In genomic region chr16:78122774-78123315, GRCh38 we compare ENCODE assay signal across 8 cellular contexts. TPM values are rescaled to one million over a fixed set of nuclear protein-coding genes. Genes with fewer than 3 reads are reported as not detected.
A peak's percentile ranks its signal among the peaks of the same experiment; 100 is the strongest.
DNase-seq lines count a peak whose midpoint lies in the region; ATAC-seq and TF ChIP-seq lines count a peak whose summit lies in the region.

No MANE protein-coding gene starts in this region.

- H3K27me3 ChIP-seq in left ventricle myocardium inferior (ENCODE audit: low read depth) (no peaks in the 10 kb centered on the region), sigmoid colon (no peaks in the 10 kb centered on the region)

- H3K4me3 ChIP-seq in left ventricle myocardium inferior, result no peak overlapping the region
- no peak overlapping the region for H3K4me3 ChIP-seq in sigmoid colon

- TF ChIP-seq CTCF in left ventricle myocardium inferior (IDR thresholded peaks at IDR 0.05; ENCODE audit: borderline replicate concordance), result peak; percentile 67
- peak in 3 of 4 experiments; percentile 42 to 51 (median 45) for TF ChIP-seq CTCF in sigmoid colon (IDR thresholded peaks at IDR 0.05)

- no peak for TF ChIP-seq EP300 in sigmoid colon (IDR thresholded peaks at IDR 0.05)

- H3K36me3 ChIP-seq in left ventricle myocardium inferior (peaks cover 8% of the 10 kb centered on the region), sigmoid colon (peaks cover 0 to 6% (median 0%) of the 10 kb centered on the region in 4 donors)

- H3K9me3 ChIP-seq in left ventricle myocardium inferior (replicated peaks) (no peaks in the 10 kb centered on the region), sigmoid colon (no peaks in the 10 kb centered on the region)

- 6 to 24% methylated on average over 4 of the region's 4 CpGs for WGBS in sigmoid colon, 2 donors

- H3K4me1 ChIP-seq in left ventricle myocardium inferior, result peaks cover 17% of the 10 kb centered on the region
- peaks cover 0 to 14% (median 10%) of the 10 kb centered on the region in 4 donors for H3K4me1 ChIP-seq in sigmoid colon

- peak; percentile 86 for DNase-seq in DMS153 (lab: John Stamatoyannopoulos, UW)
- peak; percentile 10 for DNase-seq in GM19240 (ENCODE audit: insufficient read length, low spot score)
- DNase-seq in NCI-H748 treated with DMSO at 0.1 percent for 48 hours (lab: John Stamatoyannopoulos, UW), result peak; percentile 68
- no peak for DNase-seq in left ventricle myocardium inferior
- DNase-seq in sigmoid colon, result no peak
- DNase-seq in COLO668 (lab: John Stamatoyannopoulos, UW; ENCODE audit: unreplicated experiment), result no peak

- H3K27ac ChIP-seq in angular gyrus (ENCODE audit: low read depth, low read length) (peak overlapping the region; percentile 93), left ventricle myocardium inferior (replicated peaks) (peak overlapping the region; percentile 56), sigmoid colon (peak overlapping the region in 2 of 4 donors; percentile 29 to 44)

- peak; percentile 72 for ATAC-seq in HG03469 (IDR thresholded peaks at IDR 0.05; ENCODE audit: unreplicated experiment)

- intact Hi-C loops in left ventricle myocardium inferior (cut with micrococcal nuclease) (no loop called here), sigmoid colon (cut with DNase I) (loop anchor here (2.0 to 10.0 kb wide), 4 partner anchors 112 to 1962 kb away; partner anchors contain the start of gene MAF)

- TF ChIP-seq POLR2A in sigmoid colon (IDR thresholded peaks at IDR 0.05), result no peak

RNA-seq across cellular contexts. Expression of gene WWOX, which starts 23.4 kb away (rescaled TPM):
- 8.9 TPM for total RNA-seq in left ventricle myocardium inferior
- total RNA-seq in sigmoid colon, result 10 to 100 TPM; 16.1 to 46.8 (median 36.5) TPM
- 1 to 10 TPM; 7.1 to 9.6 (median 8.6) TPM for polyA plus RNA-seq in sigmoid colon

Comparison
In these comparisons a context has a peak if more than half of its experiments do, and no peak if none do; other contexts are left out.
1. DNase-seq: peak in DMS153 (single experiment), GM19240 (single experiment) and NCI-H748 treated with DMSO at 0.1 percent for 48 hours (single experiment); none in left ventricle myocardium inferior (single experiment), sigmoid colon (single experiment) and COLO668 (single experiment).